ENCODE assay signal across 10 cellular contexts in the genomic region with DNA sequence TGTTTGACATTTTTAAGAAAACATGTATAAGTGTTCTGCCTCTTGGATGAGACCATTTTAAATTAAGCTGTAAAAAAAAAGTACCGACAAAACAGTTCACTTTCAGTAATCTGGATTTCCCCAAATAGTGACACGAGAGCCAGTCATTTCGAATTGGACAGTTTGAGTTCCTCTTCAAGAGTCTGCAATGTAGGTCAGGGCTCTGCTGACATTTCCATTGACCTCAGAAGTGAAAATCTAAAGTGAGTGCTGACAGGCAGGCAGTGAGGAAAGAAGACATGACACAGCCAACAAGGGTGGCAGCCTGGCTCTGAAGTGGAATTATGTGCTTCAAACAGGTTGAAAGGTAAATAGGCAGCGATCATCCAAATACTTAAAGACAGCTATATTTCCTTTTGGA. TPM values are rescaled to one million over a fixed set of nuclear protein-coding genes. Genes with fewer than 3 reads are reported as not detected.
DNase-seq lines count a peak whose midpoint lies in the region; ATAC-seq and TF ChIP-seq lines count a peak whose summit lies in the region.
"Had no signal": no experiment of that assay in that cellular context is flagged by ENCODE, and none has a peak within 500 bp of the region (broad histone marks: within the 10 kb centered on the region; RNA-seq: fewer than 3 reads in every experiment).

Gene IL23R, plus strand, starts transcription at position 259 of the 400 bp plus-strand sequence. CDS start 1,667 bp downstream, outside the sequence.

- H3K9me3 Mint-ChIP-seq in CD8-positive, alpha-beta memory T cell: no peaks in the 10 kb centered on the region
- peaks cover 5% of the 10 kb centered on the region for H3K9me3 Mint-ChIP-seq in activated CD4-positive, alpha-beta memory T cell treated with anti-CD3 and anti-CD28 coated beads, Interleukin-2, amount 10 ng/mL, durations not matched to agents 7 days and 5 days
- no peaks in the 10 kb centered on the region for H3K9me3 Mint-ChIP-seq in Calu3 (ENCODE audit: low read depth, unreplicated experiment)
- H3K9me3 Mint-ChIP-seq: dendritic cell treated with granulocyte-macrophage colony-stimulating factor and Interleukin-4, amounts not matched to agents 40 ng/mL and 50 ng/mL, for 4 days had no signal

- no peaks in the 10 kb centered on the region for H3K27me3 ChIP-seq in CD8-positive, alpha-beta memory T cell (ENCODE audit: insufficient read depth, low read length, poor library complexity, severe bottlenecking)
- no peaks in the 10 kb centered on the region for H3K27me3 ChIP-seq in hepatocyte

- ATAC-seq in GM19023 (IDR thresholded peaks at IDR 0.05; ENCODE audit: unreplicated experiment) (peak; percentile 80), HG02884 (IDR thresholded peaks at IDR 0.05; ENCODE audit: unreplicated experiment) (peak; percentile 78)

- H3K36me3 ChIP-seq in CD8-positive, alpha-beta memory T cell (ENCODE audit: insufficient read depth, low read length): no peaks in the 10 kb centered on the region
- no peaks in the 10 kb centered on the region for H3K36me3 ChIP-seq in hepatocyte (replicated peaks; ENCODE audit: insufficient read depth, low read depth)

- H3K4me1 Mint-ChIP-seq in CD8-positive, alpha-beta memory T cell: peaks cover 25 to 36% (median 31%) of the 10 kb centered on the region in 3 donors
- peaks cover 59% of the 10 kb centered on the region for H3K4me1 Mint-ChIP-seq in activated CD4-positive, alpha-beta memory T cell treated with anti-CD3 and anti-CD28 coated beads, Interleukin-2, amount 10 ng/mL, durations not matched to agents 7 days and 5 days
- H3K4me1 Mint-ChIP-seq in Calu3 (ENCODE audit: low read depth, unreplicated experiment): no peaks in the 10 kb centered on the region

- peak within 1 kb of the TSS; percentile 30 to 98 (median 94) for H3K27ac Mint-ChIP-seq in CD8-positive, alpha-beta memory T cell
- peak within 1 kb of the TSS; percentile 81 for H3K27ac Mint-ChIP-seq in activated CD4-positive, alpha-beta memory T cell treated with anti-CD3 and anti-CD28 coated beads, Interleukin-2, amount 10 ng/mL, durations not matched to agents 7 days and 5 days
- no peak within 1 kb of the TSS for H3K27ac Mint-ChIP-seq in Calu3 (ENCODE audit: unreplicated experiment)
- H3K27ac Mint-ChIP-seq: dendritic cell treated with granulocyte-macrophage colony-stimulating factor and Interleukin-4, amounts not matched to agents 40 ng/mL and 50 ng/mL, for 4 days had no signal

- H3K36me3 Mint-ChIP-seq in CD8-positive, alpha-beta memory T cell: peaks cover 0 to 12% (median 0%) of the 10 kb centered on the region in 3 donors
- H3K36me3 Mint-ChIP-seq in activated CD4-positive, alpha-beta memory T cell treated with anti-CD3 and anti-CD28 coated beads, Interleukin-2, amount 10 ng/mL, durations not matched to agents 7 days and 5 days (ENCODE audit: low read depth): peaks cover 4% of the 10 kb centered on the region
- no peaks in the 10 kb centered on the region for H3K36me3 Mint-ChIP-seq in Calu3 (ENCODE audit: insufficient read depth, unreplicated experiment)

- H4K20me1 ChIP-seq in hepatocyte (ENCODE audit: insufficient read depth, poor library complexity, severe bottlenecking): no peaks in the 10 kb centered on the region

- intact Hi-C loops in Calu3 (cut with micrococcal nuclease; ENCODE audit: unreplicated experiment): no loop called here

- no peak for TF ChIP-seq CTCF in hepatocyte (IDR thresholded peaks at IDR 0.05; ENCODE audit: poor library complexity)
- TF ChIP-seq CTCF in Calu3 (IDR thresholded peaks at IDR 0.05; ENCODE audit: unreplicated experiment): no peak

- H3K4me2 ChIP-seq in hepatocyte: no peak within 1 kb of the TSS

- H2AFZ ChIP-seq in hepatocyte: no peak within 1 kb of the TSS

- WGBS in hepatocyte (ENCODE audit: low lambda C conversion rate, missing lambda C conversion rate): 78% methylated on average over 4 of the region's 4 CpGs

- DNase-seq in CD8-positive, alpha-beta memory T cell: peak in 3 of 5 donors; percentile 10 to 66 (median 53)
- peak; percentile 57 for DNase-seq in activated CD4-positive, alpha-beta memory T cell treated with anti-CD3 and anti-CD28 coated beads, Interleukin-2, amount 10 ng/mL, durations not matched to agents 7 days and 5 days
- DNase-seq in D341Med (ENCODE audit: low spot score) (no peak), caudate nucleus (lab: John Stamatoyannopoulos, UW) (no peak), hepatocyte (ENCODE audit: low spot score) (no peak), Calu3 (no peak)

- H3K9me2 ChIP-seq in hepatocyte (replicated peaks; ENCODE audit: insufficient read depth): no peaks in the 10 kb centered on the region

- BruUV-seq in Calu3 (replicated peaks; lab: Mats Ljungman, UMichigan): no TSS peak

- H3K4me1 ChIP-seq in CD8-positive, alpha-beta memory T cell (ENCODE audit: insufficient read depth, low read length): peaks cover 20% of the 10 kb centered on the region
- H3K4me1 ChIP-seq in hepatocyte (ENCODE audit: insufficient read depth): peaks cover 2% of the 10 kb centered on the region

- H3K4me3 Mint-ChIP-seq in CD8-positive, alpha-beta memory T cell: peak within 1 kb of the TSS in 6 of 7 donors; percentile 74 to 91 (median 90)
- H3K4me3 Mint-ChIP-seq in activated CD4-positive, alpha-beta memory T cell treated with anti-CD3 and anti-CD28 coated beads, Interleukin-2, amount 10 ng/mL, durations not matched to agents 7 days and 5 days: peak within 1 kb of the TSS; percentile 72
- no peak within 1 kb of the TSS for H3K4me3 Mint-ChIP-seq in Calu3 (ENCODE audit: low read depth, unreplicated experiment)
- H3K4me3 Mint-ChIP-seq: dendritic cell treated with granulocyte-macrophage colony-stimulating factor and Interleukin-4, amounts not matched to agents 40 ng/mL and 50 ng/mL, for 4 days had no signal

- CTCF ChIA-PET in CD8-positive, alpha-beta memory T cell (lab: Charles Lee): interaction anchor here (1.8 to 3.2 kb wide), 2 partner anchors 16 to 17 kb away, joined by 4 to 11 read pairs; no protein-coding TSS in a partner anchor
- CTCF ChIA-PET in activated CD4-positive, alpha-beta memory T cell treated with anti-CD3 and anti-CD28 coated beads, Interleukin-2, amount 10 ng/mL, durations not matched to agents 7 days and 5 days (lab: Charles Lee): interaction anchor here (0.6 to 2.4 kb wide), 2 partner anchors 47 to 441 kb away, joined by 3 to 10 read pairs; no protein-coding TSS in a partner anchor
- CTCF ChIA-PET in Calu3 (lab: Charles Lee): no interaction called here

- H3K27me3 Mint-ChIP-seq in CD8-positive, alpha-beta memory T cell: peaks cover 3 to 33% of the 10 kb centered on the region in 2 donors
- peaks cover 1% of the 10 kb centered on the region for H3K27me3 Mint-ChIP-seq in activated CD4-positive, alpha-beta memory T cell treated with anti-CD3 and anti-CD28 coated beads, Interleukin-2, amount 10 ng/mL, durations not matched to agents 7 days and 5 days
- H3K27me3 Mint-ChIP-seq in Calu3 (ENCODE audit: unreplicated experiment): no peaks in the 10 kb centered on the region
- H3K27me3 Mint-ChIP-seq: dendritic cell treated with granulocyte-macrophage colony-stimulating factor and Interleukin-4, amounts not matched to agents 40 ng/mL and 50 ng/mL, for 4 days had no signal

- no peaks in the 10 kb centered on the region for H3K79me2 ChIP-seq in hepatocyte

- no peak within 1 kb of the TSS for H3K4me3 ChIP-seq in CD8-positive, alpha-beta memory T cell (ENCODE audit: low read length)
- no peak within 1 kb of the TSS for H3K4me3 ChIP-seq in hepatocyte
- H3K4me3 ChIP-seq: lung had no signal

- H3K9me3 ChIP-seq in CD8-positive, alpha-beta memory T cell (ENCODE audit: low read length): no peaks in the 10 kb centered on the region
- no peaks in the 10 kb centered on the region for H3K9me3 ChIP-seq in hepatocyte (ENCODE audit: low read depth)

- POLR2A ChIA-PET in CD8-positive, alpha-beta memory T cell (lab: Charles Lee): interaction anchor here (0.6 kb wide), 1 partner anchor 16 kb away, joined by 12 read pairs; no protein-coding TSS in a partner anchor
- POLR2A ChIA-PET in activated CD4-positive, alpha-beta memory T cell treated with anti-CD3 and anti-CD28 coated beads, Interleukin-2, amount 10 ng/mL, durations not matched to agents 7 days and 5 days (lab: Charles Lee): interaction anchor here (0.7 to 3.4 kb wide), 10 partner anchors 17 to 264 kb away, joined by 3 to 13 read pairs (median 4); partner anchors contain the start of genes SERBP1 and SLC35D1

- no peak within 1 kb of the TSS for H3K27ac ChIP-seq in CD8-positive, alpha-beta memory T cell (ENCODE audit: low read depth, low read length)
- no peak within 1 kb of the TSS for H3K27ac ChIP-seq in caudate nucleus (ENCODE audit: low read depth, low read length)
- H3K27ac ChIP-seq in hepatocyte: no peak within 1 kb of the TSS

RNA-seq across cellular contexts. Expression of gene IL23R, which starts in this region (rescaled TPM):
- total RNA-seq in CD8-positive, alpha-beta memory T cell: 1 to 10 TPM; 1.6 to 1.7 TPM
- 9.2 TPM for polyA plus RNA-seq in CD8-positive, alpha-beta memory T cell
- total RNA-seq in activated CD4-positive, alpha-beta memory T cell treated with anti-CD3 and anti-CD28 coated beads, Interleukin-2, amount 10 ng/mL, durations not matched to agents 7 days and 5 days: 1 to 10 TPM; 4.2 to 5.0 TPM
- total RNA-seq in hepatocyte (0.20 and 0.96 TPM in 2 replicates), Calu3 (2022) (0.32 TPM in 1 of 2 replicates, not detected in the other)
- 0.16 TPM in 1 of 2 replicates, not detected in the other for polyA plus RNA-seq in hepatocyte

Comparison
In these comparisons a context has a peak if more than half of its experiments do, and no peak if none do; other contexts are left out.
1. DNase-seq: peak in CD8-positive, alpha-beta memory T cell (3 of 5) and activated CD4-positive, alpha-beta memory T cell treated with anti-CD3 and anti-CD28 coated beads, Interleukin-2, amount 10 ng/mL, durations not matched to agents 7 days and 5 days (single experiment); none in D341Med (single experiment), caudate nucleus (0 of 61), hepatocyte (single experiment) and Calu3 (single experiment).